In the genomic region with DNA sequence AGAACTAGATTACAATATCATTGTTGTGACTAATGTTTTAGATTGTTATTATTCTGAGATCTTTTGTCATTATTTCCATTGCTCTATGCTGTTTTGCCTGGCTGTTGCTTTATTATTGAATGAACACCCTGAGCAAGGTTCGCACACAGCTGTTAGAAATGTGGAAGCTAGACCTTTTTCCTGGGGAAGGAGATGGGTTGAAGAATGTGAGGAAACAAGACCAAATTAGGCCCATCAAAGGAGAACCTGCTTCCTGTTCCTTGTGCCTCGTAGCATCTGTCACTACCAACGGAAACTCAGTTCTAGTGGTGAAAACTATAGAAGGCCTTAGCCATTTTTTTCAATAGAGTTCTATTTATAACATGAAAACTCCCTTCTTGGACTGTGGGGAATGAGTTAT, we compare ENCODE assay signal across 13 cellular contexts.
DNase-seq lines count a peak whose midpoint lies in the region; ATAC-seq, FAIRE-seq and TF ChIP-seq lines count a peak whose summit lies in the region.
"Had no signal": no experiment of that assay in that cellular context is flagged by ENCODE, and none has a peak within 500 bp of the region (broad histone marks: within the 10 kb centered on the region; RNA-seq: fewer than 3 reads in every experiment).

No MANE protein-coding gene starts in this region.

- no peak for TF ChIP-seq CTCF in psoas muscle (IDR thresholded peaks at IDR 0.05)

- 46 to 55% (median 53%) methylated on average over 3 of the region's 3 CpGs for WGBS in psoas muscle, 3 donors

- H3K9me3 ChIP-seq in psoas muscle, result no peaks in the 10 kb centered on the region
- H3K9me3 ChIP-seq: SJSA1 had no signal

- peak; percentile 52 for ATAC-seq in GM18508 (IDR thresholded peaks at IDR 0.05; ENCODE audit: insufficient read depth, unreplicated experiment)
- peak; percentile 41 for ATAC-seq in HG03520 (IDR thresholded peaks at IDR 0.05; ENCODE audit: unreplicated experiment)
- ATAC-seq in psoas muscle, result peak in 2 of 4 donors; percentile 29 to 46

- H3K4me3 ChIP-seq in psoas muscle, result no peak overlapping the region
- H3K4me3 ChIP-seq: SJSA1 had no signal

- peak overlapping the region; percentile 23 for H3K27ac ChIP-seq in psoas muscle

- no peaks in the 10 kb centered on the region for H3K27me3 ChIP-seq in psoas muscle (ENCODE audit: insufficient read depth in 3 of 3, low read length in 2 of 3)
- H3K27me3 ChIP-seq: SJSA1 had no signal

- FAIRE-seq in RCC 7860 (lab: Jason Lieb, UNC), result no peak
- FAIRE-seq: colon had no signal

- H3K36me3 ChIP-seq in psoas muscle (ENCODE audit: insufficient read depth in 1 of 2, low read depth in 1 of 2), result no peaks in the 10 kb centered on the region

- peak; percentile 84 to 94 for DNase-seq in dermis microvascular lymphatic vessel endothelial cell (ENCODE audit: low read depth in 2 of 2)
- no peak for DNase-seq in psoas muscle
- DNase-seq in RCC 7860 (ENCODE audit: low spot score), result no peak
- no peak for DNase-seq in GF-D8 (lab: John Stamatoyannopoulos, UW)
- DNase-seq in hepatic stellate cell (ENCODE audit: low spot score), result no peak
- DNase-seq in D341Med (ENCODE audit: low spot score), result no peak
- DNase-seq: activated CD8-positive, alpha-beta memory T cell treated with anti-CD3 and anti-CD28 coated beads, Interleukin-2, amount 50 U/mL, for 4 hours; NCI-H2081; occipital lobe had no signal

- peaks cover 44% of the 10 kb centered on the region for H3K4me1 ChIP-seq in psoas muscle

- intact Hi-C loops in psoas muscle (cut with DNase I), result no loop called here

Comparison
In these comparisons a context has a peak if more than half of its experiments do, and no peak if none do; other contexts are left out.
1. DNase-seq: peak in dermis microvascular lymphatic vessel endothelial cell (2 of 2); none in psoas muscle (0 of 2), RCC 7860 (single experiment), GF-D8 (single experiment), hepatic stellate cell (single experiment) and D341Med (single experiment).